19 cellular contexts compared by ENCODE assay signal in the genomic region with DNA sequence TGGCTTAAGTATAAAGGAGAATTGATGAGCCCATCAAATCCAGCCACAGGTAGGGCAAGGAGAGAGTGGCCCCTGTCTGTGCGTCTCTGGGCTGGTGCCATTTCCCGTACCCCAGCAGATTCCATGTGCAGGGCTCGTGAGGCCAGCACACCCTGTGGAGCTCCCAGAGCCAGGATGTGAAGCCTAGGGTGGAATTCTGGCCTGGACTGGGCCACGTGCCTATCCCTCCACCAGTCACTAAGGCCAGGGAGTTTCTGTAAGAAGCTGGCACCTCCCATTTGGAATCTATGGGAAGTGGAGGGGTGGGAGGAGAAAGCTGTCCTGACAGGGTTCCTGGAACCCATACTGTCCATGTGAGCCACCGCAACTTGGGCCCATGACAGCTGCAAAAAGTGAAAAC.
"Had no signal": no experiment of that assay in that cellular context is flagged by ENCODE, and none has a peak within 500 bp of the region (broad histone marks: within the 10 kb centered on the region; RNA-seq: fewer than 3 reads in every experiment).

No MANE protein-coding gene starts in this region.

- H3K36me3 ChIP-seq: sigmoid colon, uterus had no signal

- H3K27me3 ChIP-seq: sigmoid colon, uterus had no signal

- H3K4me1 ChIP-seq: uterus had no signal

- ATAC-seq: activated CD8-positive, alpha-beta T cell treated with anti-CD3 and anti-CD28 coated beads, Interleukin-2, amount 10 ng/mL, durations not matched to agents 7 days and 5 days; mucosa of descending colon; stimulated activated naive CD8-positive, alpha-beta T cell treated with anti-CD3 and anti-CD28 coated beads, Interleukin-15, amount 100 ng/mL, for 72 hours; T-cell had no signal

- H3K9me3 Mint-ChIP-seq: activated T-helper 2 cell treated with anti-CD3 and anti-CD28 coated beads, Interferon-gamma antibody, Interleukin-2, Interleukin-4, amounts not matched to agents 10 μg/mL and 5 μg/mL and 100 μg/mL, durations not matched to agents 14 hours and 24 hours and 36 hours; endodermal cell; nephron; T-cell had no signal

- DNase-seq: activated CD4-positive, alpha-beta T cell treated with anti-CD3 and anti-CD28 coated beads for 4 hours; activated CD8-positive, alpha-beta T cell treated with anti-CD3 and anti-CD28 coated beads, Interleukin-2, amount 10 ng/mL, durations not matched to agents 7 days and 5 days; activated naive CD4-positive, alpha-beta T cell treated with anti-CD3 and anti-CD28 coated beads, Interleukin-2, amount 50 U/mL, for 16 hours; amygdala; endodermal cell; erythroblast; hippocampal formation; mucosa of descending colon; occipital lobe; sigmoid colon; stimulated activated CD4-positive, alpha-beta T cell treated with anti-CD3 and anti-CD28 coated beads, Interleukin-12 subunit alpha, Interleukin-12 subunit beta, amount 100 ng/mL, for 4 hours; stimulated activated naive CD8-positive, alpha-beta T cell treated with anti-CD3 and anti-CD28 coated beads, Interleukin-15, amount 100 ng/mL, for 72 hours; T-cell; uterus had no signal

- H3K27ac Mint-ChIP-seq: activated CD8-positive, alpha-beta T cell treated with anti-CD3 and anti-CD28 coated beads, Interleukin-2, amount 10 ng/mL, durations not matched to agents 7 days and 5 days; activated T-helper 2 cell treated with anti-CD3 and anti-CD28 coated beads, Interferon-gamma antibody, Interleukin-2, Interleukin-4, amounts not matched to agents 10 μg/mL and 5 μg/mL and 100 μg/mL, durations not matched to agents 14 hours and 24 hours and 36 hours; endodermal cell; nephron; progenitor cell of endocrine pancreas; stimulated activated naive CD8-positive, alpha-beta T cell treated with anti-CD3 and anti-CD28 coated beads, Interleukin-15, amount 100 ng/mL, for 72 hours; T-cell had no signal

- H3K4me3 ChIP-seq: lung, mucosa of descending colon, sigmoid colon, uterus had no signal

- H3K9me3 ChIP-seq: mucosa of descending colon, sigmoid colon, uterus had no signal

- H3K27ac ChIP-seq: sigmoid colon, uterus, VCaP had no signal

- H3K4me3 Mint-ChIP-seq: activated CD8-positive, alpha-beta T cell treated with anti-CD3 and anti-CD28 coated beads, Interleukin-2, amount 10 ng/mL, durations not matched to agents 7 days and 5 days; endodermal cell; nephron; stimulated activated naive CD8-positive, alpha-beta T cell treated with anti-CD3 and anti-CD28 coated beads, Interleukin-15, amount 100 ng/mL, for 72 hours; T-cell had no signal

- H3K27me3 Mint-ChIP-seq: stimulated activated naive CD8-positive, alpha-beta T cell treated with anti-CD3 and anti-CD28 coated beads, Interleukin-15, amount 100 ng/mL, for 72 hours; T-cell had no signal
